In genomic region chr1:77438239-77438913, GRCh38 we compare ENCODE assay signal across 11 cellular contexts.
DNase-seq lines count a peak whose midpoint lies in the region; ATAC-seq and TF ChIP-seq lines count a peak whose summit lies in the region.
"Had no signal": no experiment of that assay in that cellular context is flagged by ENCODE, and none has a peak within 500 bp of the region (broad histone marks: within the 10 kb centered on the region; RNA-seq: fewer than 3 reads in every experiment).

No MANE protein-coding gene starts in this region.

- peak overlapping the region; percentile 91; the same call in 1 of the 2 replicates for H3K23ac ChIP-seq in IMR-90 (ENCODE audit: low read depth, low read length)

- H3K27ac Mint-ChIP-seq in naive thymus-derived CD8-positive, alpha-beta T cell, result peak overlapping the region; percentile 67 to 91 (median 84)
- no peak overlapping the region for H3K27ac Mint-ChIP-seq in glutamatergic neuron (ENCODE audit: unreplicated experiment)

- POLR2A ChIA-PET in IMR-90 (lab: Charles Lee; ENCODE audit: unreplicated experiment), result interaction anchor here (0.6 to 0.7 kb wide), 2 partner anchors 33 to 155 kb away, joined by 3 to 6 read pairs; no protein-coding TSS in a partner anchor
- POLR2A ChIA-PET in naive thymus-derived CD8-positive, alpha-beta T cell (lab: Charles Lee), result interaction anchor here (0.6 to 0.9 kb wide), 3 partner anchors 17 to 129 kb away, joined by 3 to 8 read pairs (median 5); no protein-coding TSS in a partner anchor

- peak overlapping the region; percentile 26; the same call in 1 of the 2 replicates for H4K91ac ChIP-seq in IMR-90 (ENCODE audit: insufficient read depth, low read depth, low read length)

- ATAC-seq in IMR-90 (ENCODE audit: low read depth), result peak; percentile 76
- ATAC-seq in naive thymus-derived CD8-positive, alpha-beta T cell, result peak in 1 of 2 donors; percentile 29
- ATAC-seq in GM21423 (IDR thresholded peaks at IDR 0.05; ENCODE audit: unreplicated experiment), result no peak

- H4K20me1 ChIP-seq in IMR-90 (ENCODE audit: insufficient read depth, low read length), result no peaks in the 10 kb centered on the region
- no peaks in the 10 kb centered on the region for H4K20me1 ChIP-seq in hepatocyte (ENCODE audit: insufficient read depth, poor library complexity, severe bottlenecking)

- dilution Hi-C loops in IMR-90 (cut with HindIII; ENCODE audit: low sequenced_read_pairs, unreplicated experiment), result no loop called here

- TF ChIP-seq POLR2A in IMR-90 (IDR thresholded peaks at IDR 0.05; ENCODE audit: low read depth, low read length) (no peak), breast epithelium (IDR thresholded peaks at IDR 0.05) (no peak)

- H3K4me2 ChIP-seq in IMR-90 (ENCODE audit: low read depth, low read length) (peak overlapping the region; percentile 96), hepatocyte (no peak overlapping the region)

- H3K14ac ChIP-seq in IMR-90 (replicated peaks; ENCODE audit: low read depth, low read length), result peak overlapping the region; percentile 93

- peaks cover 27 to 46% (median 41%) of the 10 kb centered on the region in 4 donors for H3K4me1 Mint-ChIP-seq in naive thymus-derived CD8-positive, alpha-beta T cell
- no peaks in the 10 kb centered on the region for H3K4me1 Mint-ChIP-seq in glutamatergic neuron (ENCODE audit: low read depth, unreplicated experiment)

- no peaks in the 10 kb centered on the region for H3K27me3 Mint-ChIP-seq in naive thymus-derived CD8-positive, alpha-beta T cell
- H3K27me3 Mint-ChIP-seq in glutamatergic neuron (ENCODE audit: unreplicated experiment), result no peaks in the 10 kb centered on the region

- H2BK5ac ChIP-seq in IMR-90 (ENCODE audit: low read depth, low read length, poor library complexity, severe bottlenecking), result peak overlapping the region; percentile 89

- peak overlapping the region; percentile 76 for H2BK120ac ChIP-seq in IMR-90 (ENCODE audit: low read depth, low read length)

- peak overlapping the region in 1 of 2 experiments; percentile 81; a peak in 2 of 4 replicates for H4K8ac ChIP-seq in IMR-90 (ENCODE audit: low read depth in 2 of 2, low read length in 2 of 2)

- H3K27me3 ChIP-seq in IMR-90 (ENCODE audit: control insufficient read depth, insufficient read depth, low read length), result no peaks in the 10 kb centered on the region
- no peaks in the 10 kb centered on the region for H3K27me3 ChIP-seq in breast epithelium
- H3K27me3 ChIP-seq in hepatocyte, result no peaks in the 10 kb centered on the region
- H3K27me3 ChIP-seq: ovary had no signal

- no peak for TF ChIP-seq RAD21 in IMR-90 (IDR thresholded peaks at IDR 0.05; ENCODE audit: low read length)

- CTCF ChIA-PET in IMR-90 (lab: Yijun Ruan, JAX), result interaction anchor here (0.8 kb wide), 1 partner anchor 95 kb away, joined by 14 read pairs; no protein-coding TSS in a partner anchor

- H2AK5ac ChIP-seq in IMR-90 (ENCODE audit: low read depth, low read length), result no peak overlapping the region

- H2AFZ ChIP-seq in IMR-90 (replicated peaks; ENCODE audit: low read length, poor library complexity) (no peak overlapping the region), hepatocyte (no peak overlapping the region)

- H3K9ac ChIP-seq in IMR-90 (ENCODE audit: low read depth, low read length), result peak overlapping the region; percentile 54

- WGBS in IMR-90 (ENCODE audit: extremely low coverage in 2 of 2, insufficient read length in 1 of 2), 2 experiments, result 40% methylated on average over 1 of the region's 4 CpGs; no CpG with 5 or more reads in 1 of the 2 experiments
- 68% methylated on average over 4 of the region's 4 CpGs for WGBS in hepatocyte (ENCODE audit: low lambda C conversion rate, missing lambda C conversion rate)

- peak overlapping the region; percentile 47 to 77 (median 74) for H3K4me3 Mint-ChIP-seq in naive thymus-derived CD8-positive, alpha-beta T cell
- no peak overlapping the region for H3K4me3 Mint-ChIP-seq in glutamatergic neuron (ENCODE audit: unreplicated experiment)

- peaks cover 0 to 21% of the 10 kb centered on the region in 2 experiments; a peak in 3 of 4 replicates for H3K79me1 ChIP-seq in IMR-90 (ENCODE audit: low read depth in 1 of 2, low read length in 2 of 2)

- in situ Hi-C loops in IMR-90 (cut with MboI; ENCODE audit: low sequenced_read_pairs), result no loop called here

- peak overlapping the region; percentile 72; the same call in 1 of the 2 replicates for H3K56ac ChIP-seq in IMR-90 (ENCODE audit: extremely low read depth, insufficient read depth, low read length)

- intact Hi-C loops in IMR-90 (cut with micrococcal nuclease) (loop anchor here (2.0 kb wide), 1 partner anchor 72 kb away; no protein-coding TSS in a partner anchor), breast epithelium (cut with DNase I; ENCODE audit: low total_unique reads) (no loop called here), cardiac septum (cut with DNase I) (no loop called here)

- peaks cover 7% of the 10 kb centered on the region for H3K4me1 ChIP-seq in IMR-90 (ENCODE audit: control insufficient read depth, insufficient read depth, low read length)
- no peaks in the 10 kb centered on the region for H3K4me1 ChIP-seq in breast epithelium
- H3K4me1 ChIP-seq in hepatocyte (ENCODE audit: insufficient read depth), result no peaks in the 10 kb centered on the region

- no TSS peak for BruUV-seq in IMR-90 (replicated peaks; lab: Mats Ljungman, UMichigan)

- peaks cover 10 to 40% (median 38%) of the 10 kb centered on the region in 9 donors for H3K9me3 Mint-ChIP-seq in naive thymus-derived CD8-positive, alpha-beta T cell
- peaks cover 4% of the 10 kb centered on the region for H3K9me3 Mint-ChIP-seq in glutamatergic neuron (ENCODE audit: unreplicated experiment)

- no peaks in the 10 kb centered on the region for H3K9me2 ChIP-seq in hepatocyte (replicated peaks; ENCODE audit: insufficient read depth)

- H4K5ac ChIP-seq in IMR-90 (ENCODE audit: low read depth, low read length), result peak overlapping the region; percentile 92

- H3K18ac ChIP-seq in IMR-90 (ENCODE audit: low read depth, low read length), result peak overlapping the region; percentile 92; the same call in 1 of the 2 replicates

- no peaks in the 10 kb centered on the region for H3K36me3 ChIP-seq in IMR-90 (ENCODE audit: control insufficient read depth, insufficient read depth, low read length)
- no peaks in the 10 kb centered on the region for H3K36me3 ChIP-seq in breast epithelium
- H3K36me3 ChIP-seq in hepatocyte (replicated peaks; ENCODE audit: insufficient read depth, low read depth), result no peaks in the 10 kb centered on the region
- H3K36me3 ChIP-seq: ovary had no signal

- H3K4me3 ChIP-seq in AG10803 (ENCODE audit: low read length) (peak overlapping the region; percentile 42), IMR-90 (ENCODE audit: insufficient read depth, low read depth, low read length) (peak overlapping the region; percentile 37; the same call in 1 of the 2 replicates), breast epithelium (peak overlapping the region in 2 of 3 donors; percentile 22 to 43), hepatocyte (no peak overlapping the region)
- H3K4me3 ChIP-seq: ovary had no signal

- TF ChIP-seq CTCF in AG10803 (conservative IDR thresholded peaks at IDR 0.05; ENCODE audit: low read length), result no peak
- TF ChIP-seq CTCF in IMR-90 (conservative IDR thresholded peaks at IDR 0.05; ENCODE audit: low read depth, low read length), result no peak
- no peak for TF ChIP-seq CTCF in breast epithelium (IDR thresholded peaks at IDR 0.05)
- TF ChIP-seq CTCF in hepatocyte (IDR thresholded peaks at IDR 0.05; ENCODE audit: poor library complexity), result no peak
- TF ChIP-seq CTCF in glutamatergic neuron (IDR thresholded peaks at IDR 0.05; ENCODE audit: partially characterized antibody, unreplicated experiment), result no peak

- H3K9me3 ChIP-seq in IMR-90 (ENCODE audit: control insufficient read depth, insufficient read depth, low read length) (no peaks in the 10 kb centered on the region), breast epithelium (peaks cover 0 to 6% of the 10 kb centered on the region in 2 donors), hepatocyte (ENCODE audit: low read depth) (no peaks in the 10 kb centered on the region)
- H3K9me3 ChIP-seq: ovary had no signal

- no peaks in the 10 kb centered on the region for H3K79me2 ChIP-seq in hepatocyte

- H3K27ac ChIP-seq in IMR-90 (ENCODE audit: insufficient read depth, low read length) (peak overlapping the region; percentile 80; the same call in 1 of the 2 replicates), breast epithelium (peak overlapping the region in 1 of 2 donors; percentile 69), hepatocyte (no peak overlapping the region)
- H3K27ac ChIP-seq: ovary had no signal

- peak overlapping the region; percentile 29; the same call in 1 of the 3 replicates for H2BK15ac ChIP-seq in IMR-90 (ENCODE audit: low read depth, low read length)

- H2BK20ac ChIP-seq in IMR-90 (ENCODE audit: low read depth, low read length), result peak overlapping the region; percentile 91

- no peaks in the 10 kb centered on the region for H3K9me1 ChIP-seq in IMR-90 (ENCODE audit: insufficient read depth, low read length)

- DNase-seq in AG10803 (ENCODE audit: low read depth), result peak; percentile 85
- DNase-seq in IMR-90, result peak; percentile 79
- peak in 1 of 2 donors; percentile 38 for DNase-seq in breast epithelium (ENCODE audit: low spot score in 2 of 2)
- DNase-seq in naive thymus-derived CD8-positive, alpha-beta T cell, result no peak
- DNase-seq in hepatocyte (ENCODE audit: low spot score), result no peak
- DNase-seq in glutamatergic neuron, result no peak
- DNase-seq in cardiac septum (ENCODE audit: low spot score), result no peak
- DNase-seq: activated naive CD4-positive, alpha-beta T cell treated with anti-CD3 and anti-CD28 coated beads, Interleukin-2, amount 50 U/mL, for 16 hours; NCI-H2029 treated with DMSO at 0.1 percent for 48 hours had no signal

- no peak overlapping the region for H2AK9ac ChIP-seq in IMR-90 (replicated peaks; ENCODE audit: low read depth, low read length, poor library complexity)

- peaks cover 11 to 38% (median 34%) of the 10 kb centered on the region in 3 donors for H3K36me3 Mint-ChIP-seq in naive thymus-derived CD8-positive, alpha-beta T cell
- H3K36me3 Mint-ChIP-seq in glutamatergic neuron (ENCODE audit: unreplicated experiment), result peaks cover 7% of the 10 kb centered on the region

- peak overlapping the region; percentile 41; the same call in 1 of the 2 replicates for H3K4ac ChIP-seq in IMR-90 (ENCODE audit: low read depth, low read length)

TF ChIP-seq in IMR-90, 13 proteins besides CTCF, POLR2A, EP300 and RAD21 (continues in another document):
- TF ChIP-seq SMC3 (IDR thresholded peaks at IDR 0.05; ENCODE audit: low read depth, low read length) (no peak), MAFK (IDR thresholded peaks at IDR 0.05; ENCODE audit: low read depth, low read length) (no peak), FOS (IDR thresholded peaks at IDR 0.05; ENCODE audit: low read depth, low read length) (no peak), RCOR1 (IDR thresholded peaks at IDR 0.05; ENCODE audit: insufficient replicate concordance, low read length) (no peak)

Comparison
In these comparisons a context has a peak if more than half of its experiments do, and no peak if none do; other contexts are left out.
1. DNase-seq: peak in AG10803 (single experiment) and IMR-90 (single experiment); none in naive thymus-derived CD8-positive, alpha-beta T cell (0 of 10), hepatocyte (single experiment), glutamatergic neuron (single experiment) and cardiac septum (single experiment).